In genomic region chr12:129903092-129903945, GRCh38 we compare ENCODE assay signal across 17 cellular contexts. TPM values are rescaled to one million over a fixed set of nuclear protein-coding genes. Genes with fewer than 3 reads are reported as not detected.
DNase-seq lines count a peak whose midpoint lies in the region; ATAC-seq and TF ChIP-seq lines count a peak whose summit lies in the region.
"Had no signal": no experiment of that assay in that cellular context is flagged by ENCODE, and none has a peak within 500 bp of the region (broad histone marks: within the 10 kb centered on the region; RNA-seq: fewer than 3 reads in every experiment).

No MANE protein-coding gene starts in this region.

- no peak overlapping the region for H4K5ac ChIP-seq in H9 (ENCODE audit: insufficient read length, low read depth, low read length)

- peak overlapping the region in 1 of 3 experiments; percentile 13; a peak in 1 of 7 replicates for H3K27ac Mint-ChIP-seq in H9
- peak overlapping the region; percentile 51 for H3K27ac Mint-ChIP-seq in osteocyte (ENCODE audit: unreplicated experiment)
- H3K27ac Mint-ChIP-seq in activated T-helper 17 cell treated with anti-CD3 and anti-CD28 coated beads, Interleukin-2, amount 50 U/mL, for 72 hours, result no peak overlapping the region
- no peak overlapping the region for H3K27ac Mint-ChIP-seq in CD8-positive, alpha-beta T cell
- H3K27ac Mint-ChIP-seq: activated T-helper 1 cell treated with anti-CD3 and anti-CD28 coated beads, Interleukin-12 subunit alpha, Interleukin-12 subunit beta, Interleukin-2, Interleukin-4 antibody, amounts not matched to agents 30 ng/mL and 10 ng/mL and 1 ng/mL, durations not matched to agents 14 hours and 24 hours and 36 hours had no signal

- H2AK5ac ChIP-seq in H9 (ENCODE audit: insufficient read length, low read length), result no peak overlapping the region

- H4K8ac ChIP-seq in H9 (replicated peaks; ENCODE audit: insufficient read length, low read depth, low read length), result no peak overlapping the region

- peaks cover 27% of the 10 kb centered on the region for H3K79me2 ChIP-seq in H9 (ENCODE audit: insufficient read depth, low read length)

- intact Hi-C loops in CD8-positive, alpha-beta T cell (cut with DNase I, micrococcal nuclease), result no loop called here

- H3K18ac ChIP-seq in H9 (ENCODE audit: insufficient read length, low read depth, low read length), result peak overlapping the region; percentile 87

- H3K23ac ChIP-seq in H9 (ENCODE audit: insufficient read length, low read depth, low read length), result no peak overlapping the region

- H4K20me1 ChIP-seq in H9 (ENCODE audit: control insufficient read depth, insufficient read depth, insufficient read length), result no peaks in the 10 kb centered on the region

- H3K4me1 ChIP-seq in H9 (ENCODE audit: insufficient read depth, low read length), result peaks cover 8% of the 10 kb centered on the region
- no peaks in the 10 kb centered on the region for H3K4me1 ChIP-seq in NT2/D1 (ENCODE audit: insufficient read depth, insufficient read length)
- no peaks in the 10 kb centered on the region for H3K4me1 ChIP-seq in CD8-positive, alpha-beta T cell (ENCODE audit: insufficient read depth, low read length)
- H3K4me1 ChIP-seq: vagina had no signal

- no peaks in the 10 kb centered on the region for H3K36me3 ChIP-seq in NT2/D1 (ENCODE audit: insufficient read depth, insufficient read length, low read length)
- no peaks in the 10 kb centered on the region for H3K36me3 ChIP-seq in CD8-positive, alpha-beta T cell (ENCODE audit: insufficient read depth, low read length)
- H3K36me3 ChIP-seq: vagina had no signal

- H3K27ac ChIP-seq in H9 (ENCODE audit: insufficient read length, low read depth, low read length), result no peak overlapping the region
- H3K27ac ChIP-seq in CD8-positive, alpha-beta T cell (ENCODE audit: low read depth, low read length), result no peak overlapping the region
- H3K27ac ChIP-seq: vagina had no signal

- H3K36me3 Mint-ChIP-seq in H9 (ENCODE audit: insufficient read depth in 1 of 3, low read depth in 3 of 3) (peaks cover 0 to 6% (median 4%) of the 10 kb centered on the region in 3 experiments; a peak in 4 of 7 replicates), osteocyte (ENCODE audit: unreplicated experiment) (no peaks in the 10 kb centered on the region)
- no peaks in the 10 kb centered on the region for H3K36me3 Mint-ChIP-seq in activated T-helper 17 cell treated with anti-CD3 and anti-CD28 coated beads, Interleukin-2, amount 50 U/mL, for 72 hours (ENCODE audit: low read depth)
- H3K36me3 Mint-ChIP-seq in CD8-positive, alpha-beta T cell, result no peaks in the 10 kb centered on the region

- no peak overlapping the region for H2BK5ac ChIP-seq in H9 (ENCODE audit: insufficient read length, low read length)

- no peak for ATAC-seq in activated T-helper 17 cell treated with anti-CD3 and anti-CD28 coated beads, Interleukin-2, amount 50 U/mL, for 72 hours (replicated peaks)
- ATAC-seq in CD8-positive, alpha-beta T cell, result no peak
- no peak for ATAC-seq in GM18520 (IDR thresholded peaks at IDR 0.05; ENCODE audit: unreplicated experiment)
- ATAC-seq: Right ventricle myocardium inferior had no signal

- H2BK20ac ChIP-seq in H9 (ENCODE audit: low read depth, low read length, poor library complexity, severe bottlenecking), result no peak overlapping the region

- H3K9ac ChIP-seq in H9 (ENCODE audit: extremely low read depth, insufficient read length, low read length) (peak overlapping the region; percentile 61), NT2/D1 (ENCODE audit: insufficient read length, low read depth) (peak overlapping the region; percentile 69)

- H3K4me3 Mint-ChIP-seq in H9 (peak overlapping the region; percentile 91 to 98), osteocyte (ENCODE audit: unreplicated experiment) (peak overlapping the region; percentile 88)
- no peak overlapping the region for H3K4me3 Mint-ChIP-seq in activated T-helper 17 cell treated with anti-CD3 and anti-CD28 coated beads, Interleukin-2, amount 50 U/mL, for 72 hours
- no peak overlapping the region for H3K4me3 Mint-ChIP-seq in CD8-positive, alpha-beta T cell
- H3K4me3 Mint-ChIP-seq: activated T-helper 1 cell treated with anti-CD3 and anti-CD28 coated beads, Interleukin-12 subunit alpha, Interleukin-12 subunit beta, Interleukin-2, Interleukin-4 antibody, amounts not matched to agents 30 ng/mL and 10 ng/mL and 1 ng/mL, durations not matched to agents 14 hours and 24 hours and 36 hours had no signal

- TF ChIP-seq CTCF in H9 (conservative IDR thresholded peaks at IDR 0.05), result peak; percentile 5; the same call in 1 of the 3 replicates
- TF ChIP-seq CTCF in osteocyte (IDR thresholded peaks at IDR 0.05), result peak; percentile 8
- TF ChIP-seq CTCF in CD8-positive, alpha-beta T cell (IDR thresholded peaks at IDR 0.05), result no peak

- no peaks in the 10 kb centered on the region for H3K79me1 ChIP-seq in H9 (ENCODE audit: insufficient read depth, low read depth, low read length, poor library complexity, severe bottlenecking)

- no peak overlapping the region for H2BK12ac ChIP-seq in H9 (ENCODE audit: insufficient read length, low read depth, low read length)

- H3K9me3 Mint-ChIP-seq in H9 (no peaks in the 10 kb centered on the region; a peak in 1 of 5 replicates), osteocyte (ENCODE audit: unreplicated experiment) (no peaks in the 10 kb centered on the region)
- H3K9me3 Mint-ChIP-seq in activated T-helper 17 cell treated with anti-CD3 and anti-CD28 coated beads, Interleukin-2, amount 50 U/mL, for 72 hours, result no peaks in the 10 kb centered on the region
- no peaks in the 10 kb centered on the region for H3K9me3 Mint-ChIP-seq in CD8-positive, alpha-beta T cell
- H3K9me3 Mint-ChIP-seq: activated T-helper 1 cell treated with anti-CD3 and anti-CD28 coated beads, Interleukin-12 subunit alpha, Interleukin-12 subunit beta, Interleukin-2, Interleukin-4 antibody, amounts not matched to agents 30 ng/mL and 10 ng/mL and 1 ng/mL, durations not matched to agents 14 hours and 24 hours and 36 hours had no signal

- peaks cover 59% of the 10 kb centered on the region for H3K27me3 Mint-ChIP-seq in H9 (ENCODE audit: low read depth)
- H3K27me3 Mint-ChIP-seq in osteocyte (ENCODE audit: unreplicated experiment), result peaks cover 8% of the 10 kb centered on the region
- H3K27me3 Mint-ChIP-seq in activated T-helper 17 cell treated with anti-CD3 and anti-CD28 coated beads, Interleukin-2, amount 50 U/mL, for 72 hours, result peaks cover 24% of the 10 kb centered on the region
- H3K27me3 Mint-ChIP-seq in CD8-positive, alpha-beta T cell (ENCODE audit: low read depth), result peaks cover 27% of the 10 kb centered on the region

- H3K4ac ChIP-seq in H9 (ENCODE audit: low read depth, low read length), result no peak overlapping the region

- H3K4me3 ChIP-seq in NT2/D1 (ENCODE audit: insufficient read length, low read depth), result peak overlapping the region; percentile 51
- peak overlapping the region; percentile 71 for H3K4me3 ChIP-seq in iPS-11a (ENCODE audit: low read depth, low read length)
- H3K4me3 ChIP-seq in CD8-positive, alpha-beta T cell (ENCODE audit: low read depth, low read length), result no peak overlapping the region
- H3K4me3 ChIP-seq: vagina had no signal

- peak overlapping the region; percentile 90 for H3K4me2 ChIP-seq in H9 (ENCODE audit: insufficient read depth, insufficient read length, low read length)

- peak overlapping the region; percentile 52 for H3K14ac ChIP-seq in H9 (ENCODE audit: insufficient read depth, low read length)

- no peak overlapping the region for H3T11ph ChIP-seq in H9 (ENCODE audit: low read length)

- H2BK15ac ChIP-seq in H9 (ENCODE audit: low read depth, low read length), result no peak overlapping the region

- peaks cover 17% of the 10 kb centered on the region for H3K23me2 ChIP-seq in H9 (ENCODE audit: insufficient read length, low read depth, low read length, poor library complexity, severe bottlenecking)

- H3K56ac ChIP-seq in H9 (ENCODE audit: insufficient read length, low read depth, low read length), result no peak overlapping the region

- no peak overlapping the region for H2BK120ac ChIP-seq in H9 (ENCODE audit: low read depth, low read length, poor library complexity, severe bottlenecking)

- H2AFZ ChIP-seq in H9 (ENCODE audit: low read length), result no peak overlapping the region

- no peaks in the 10 kb centered on the region for H3K9me3 ChIP-seq in H9 (ENCODE audit: control insufficient read depth, low read depth, low read length)
- no peaks in the 10 kb centered on the region for H3K9me3 ChIP-seq in NT2/D1 (ENCODE audit: insufficient read depth, low read length)
- H3K9me3 ChIP-seq in CD8-positive, alpha-beta T cell (ENCODE audit: low read length), result no peaks in the 10 kb centered on the region
- H3K9me3 ChIP-seq: vagina had no signal

- WGBS in H9 (ENCODE audit: extremely low coverage, insufficient read length, low lambda C conversion rate), result no CpG with 5 or more reads among the region's 93 CpGs

- H3K27me3 ChIP-seq in H9 (ENCODE audit: insufficient read depth, low read length), result peaks cover 10% of the 10 kb centered on the region
- peaks cover 66% of the 10 kb centered on the region for H3K27me3 ChIP-seq in NT2/D1 (ENCODE audit: insufficient read depth, insufficient read length)
- no peaks in the 10 kb centered on the region for H3K27me3 ChIP-seq in CD8-positive, alpha-beta T cell (ENCODE audit: insufficient read depth, low read length)
- H3K27me3 ChIP-seq: vagina had no signal

- POLR2A ChIA-PET in CD8-positive, alpha-beta T cell (lab: Charles Lee), result no interaction called here

- no peak overlapping the region for H4K91ac ChIP-seq in H9 (ENCODE audit: insufficient read length, low read depth, low read length)

- H3K4me1 Mint-ChIP-seq in H9 (peaks cover 26 to 31% of the 10 kb centered on the region in 2 experiments), osteocyte (ENCODE audit: unreplicated experiment) (peaks cover 37% of the 10 kb centered on the region)
- H3K4me1 Mint-ChIP-seq in activated T-helper 17 cell treated with anti-CD3 and anti-CD28 coated beads, Interleukin-2, amount 50 U/mL, for 72 hours, result no peaks in the 10 kb centered on the region
- H3K4me1 Mint-ChIP-seq in CD8-positive, alpha-beta T cell (ENCODE audit: low read depth), result no peaks in the 10 kb centered on the region

- DNase-seq in H9 (peak; percentile 53), NT2/D1 (ENCODE audit: low read depth, low spot score) (no peak), osteocyte (ENCODE audit: extremely low spot score, unreplicated experiment) (no peak), AG08396 (ENCODE audit: low spot score) (no peak)
- DNase-seq in CD8-positive, alpha-beta T cell, result no peak
- DNase-seq: effector CD8-positive, alpha-beta T cell; foreskin fibroblast; NCI-H1105 treated with DMSO at 0.1 percent for 48 hours; NCI-H526 treated with DMSO at 0.1 percent for 48 hours; stimulated activated CD4-positive, alpha-beta T cell treated with anti-CD3 and anti-CD28 coated beads, Interleukin-2, amount 100 ng/mL, for 48 hours; T1000 had no signal

- CTCF ChIA-PET in CD8-positive, alpha-beta T cell (lab: Charles Lee), result no interaction called here

RNA-seq across cellular contexts. Expression of gene TMEM132D, which starts 0.5 kb away (rescaled TPM):
- total RNA-seq in H9 (2021) (6.1 TPM in 2 replicates), osteocyte (15.2 and 16.8 TPM in 2 replicates)
- not detected for total RNA-seq in activated T-helper 17 cell treated with anti-CD3 and anti-CD28 coated beads, Interleukin-2, amount 50 U/mL, for 72 hours
- not detected for total RNA-seq in CD8-positive, alpha-beta T cell
- total RNA-seq: activated T-helper 1 cell treated with anti-CD3 and anti-CD28 coated beads, Interleukin-12 subunit alpha, Interleukin-12 subunit beta, Interleukin-2, Interleukin-4 antibody, amounts not matched to agents 30 ng/mL and 10 ng/mL and 1 ng/mL, durations not matched to agents 14 hours and 24 hours and 36 hours; Right ventricle myocardium inferior; vagina had no signal

Comparison
In these comparisons a context has a peak if more than half of its experiments do, and no peak if none do; other contexts are left out.
1. H3K4me3 Mint-ChIP-seq: peak in H9 (2 of 2) and osteocyte (single experiment); none in activated T-helper 17 cell treated with anti-CD3 and anti-CD28 coated beads, Interleukin-2, amount 50 U/mL, for 72 hours (single experiment) and CD8-positive, alpha-beta T cell (single experiment).